ENCODE assay signal across 21 cellular contexts in the genomic region with DNA sequence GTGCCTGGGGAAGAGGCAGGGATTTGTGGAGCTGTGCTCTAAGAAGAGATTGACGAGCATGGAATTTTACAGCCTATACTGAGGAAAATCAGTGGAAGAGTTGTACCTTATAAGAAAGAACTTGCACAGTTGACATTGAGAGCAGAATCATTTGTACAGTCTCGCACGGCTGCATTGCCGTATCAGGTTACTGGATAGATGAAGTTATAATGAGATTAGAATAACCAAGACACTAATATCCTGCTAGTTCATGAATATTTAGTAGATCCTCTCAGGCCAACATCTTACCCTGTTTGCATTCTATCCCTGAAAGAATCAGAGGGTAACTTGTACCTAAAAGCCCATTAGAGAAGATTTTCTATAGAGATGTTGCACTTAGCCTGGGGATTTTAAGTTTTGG.
"Had no signal": no experiment of that assay in that cellular context is flagged by ENCODE, and none has a peak within 500 bp of the region (broad histone marks: within the 10 kb centered on the region; RNA-seq: fewer than 3 reads in every experiment).

No MANE protein-coding gene starts in this region.

- H3K9me3 ChIP-seq: gastroesophageal sphincter, sigmoid colon, testis, vagina had no signal

- H3K27me3 ChIP-seq: gastroesophageal sphincter, neural progenitor cell, sigmoid colon, testis, vagina had no signal

- H3K4me3 Mint-ChIP-seq: activated naive CD8-positive, alpha-beta T cell treated with anti-CD3 and anti-CD28 coated beads, Interleukin-2, amount 10 ng/mL, durations not matched to agents 7 days and 5 days; activated T-cell treated with anti-CD3 and anti-CD28 coated beads, Interleukin-2, amount 50 U/mL, for 4 hours; memory B cell; naive B cell; neural progenitor cell; stimulated activated naive B cell treated with anti-CD40 and anti-IgM and Interleukin-4, amounts not matched to agents 10 μg/mL and 1 μg/mL and 100 μg/mL, for 72 hours; T-helper 2 cell treated with Interferon-gamma antibody and Interleukin-4, amounts not matched to agents 5 μg/mL and 100 μg/mL, for 36 hours had no signal

- ATAC-seq: activated T-cell treated with anti-CD3 and anti-CD28 coated beads, Interleukin-2, amount 50 U/mL, for 4 hours; gastroesophageal sphincter; stimulated activated naive B cell treated with anti-CD40 and anti-IgM and Interleukin-4, amounts not matched to agents 10 μg/mL and 1 μg/mL and 100 μg/mL, for 72 hours had no signal

- H3K36me3 Mint-ChIP-seq: activated naive CD8-positive, alpha-beta T cell treated with anti-CD3 and anti-CD28 coated beads, Interleukin-2, amount 10 ng/mL, durations not matched to agents 7 days and 5 days; naive B cell; stimulated activated naive B cell treated with anti-CD40 and anti-IgM and Interleukin-4, amounts not matched to agents 10 μg/mL and 1 μg/mL and 100 μg/mL, for 72 hours had no signal

- H3K36me3 ChIP-seq: gastroesophageal sphincter, neural progenitor cell, sigmoid colon, vagina had no signal

- H3K9me3 Mint-ChIP-seq: activated naive CD8-positive, alpha-beta T cell treated with anti-CD3 and anti-CD28 coated beads, Interleukin-2, amount 10 ng/mL, durations not matched to agents 7 days and 5 days; activated T-cell treated with anti-CD3 and anti-CD28 coated beads, Interleukin-2, amount 50 U/mL, for 4 hours; memory B cell; naive B cell; stimulated activated naive B cell treated with anti-CD40 and anti-IgM and Interleukin-4, amounts not matched to agents 10 μg/mL and 1 μg/mL and 100 μg/mL, for 72 hours; T-helper 2 cell treated with Interferon-gamma antibody and Interleukin-4, amounts not matched to agents 5 μg/mL and 100 μg/mL, for 36 hours had no signal

- H3K27ac ChIP-seq: coronary artery, neural progenitor cell, testis, vagina had no signal

- H3K4me2 ChIP-seq: neural progenitor cell, smooth muscle cell had no signal

- H3K4me1 ChIP-seq: testis, vagina had no signal

- H3K27ac Mint-ChIP-seq: activated naive CD8-positive, alpha-beta T cell treated with anti-CD3 and anti-CD28 coated beads, Interleukin-2, amount 10 ng/mL, durations not matched to agents 7 days and 5 days; memory B cell; neural progenitor cell; stimulated activated naive B cell treated with anti-CD40 and anti-IgM and Interleukin-4, amounts not matched to agents 10 μg/mL and 1 μg/mL and 100 μg/mL, for 72 hours; T-helper 2 cell treated with Interferon-gamma antibody and Interleukin-4, amounts not matched to agents 5 μg/mL and 100 μg/mL, for 36 hours had no signal

- H3K4me3 ChIP-seq: coronary artery, gastroesophageal sphincter, neural progenitor cell, sigmoid colon, smooth muscle cell, testis, vagina had no signal

- H2AFZ ChIP-seq: neural progenitor cell had no signal

- DNase-seq: activated CD8-positive, alpha-beta memory T cell treated with anti-CD3 and anti-CD28 coated beads, Interleukin-2, amount 50 U/mL, for 48 hours; activated naive CD4-positive, alpha-beta T cell treated with Interleukin-2 at 50 U/mL for 16 hours; activated naive CD8-positive, alpha-beta T cell treated with anti-CD3 and anti-CD28 coated beads, Interleukin-2, amount 10 ng/mL, durations not matched to agents 7 days and 5 days; activated T-cell treated with anti-CD3 and anti-CD28 coated beads, Interleukin-2, amount 50 U/mL, for 4 hours; amniotic stem cell; cerebellar nuclear complex; islet precursor cell; left cardiac atrium; naive B cell; sigmoid colon; stimulated activated CD4-positive, alpha-beta T cell treated with anti-CD3 and anti-CD28 coated beads, Interleukin-15, amount 100 ng/mL, for 24 hours; stimulated activated naive B cell treated with anti-CD40 and anti-IgM and Interleukin-4, amounts not matched to agents 10 μg/mL and 1 μg/mL and 100 μg/mL, for 72 hours; testis; trophoblast cell had no signal

- H3K4me1 Mint-ChIP-seq: activated naive CD8-positive, alpha-beta T cell treated with anti-CD3 and anti-CD28 coated beads, Interleukin-2, amount 10 ng/mL, durations not matched to agents 7 days and 5 days had no signal
